Comparison of ENCODE assay signal across 9 cellular contexts in the genomic region with DNA sequence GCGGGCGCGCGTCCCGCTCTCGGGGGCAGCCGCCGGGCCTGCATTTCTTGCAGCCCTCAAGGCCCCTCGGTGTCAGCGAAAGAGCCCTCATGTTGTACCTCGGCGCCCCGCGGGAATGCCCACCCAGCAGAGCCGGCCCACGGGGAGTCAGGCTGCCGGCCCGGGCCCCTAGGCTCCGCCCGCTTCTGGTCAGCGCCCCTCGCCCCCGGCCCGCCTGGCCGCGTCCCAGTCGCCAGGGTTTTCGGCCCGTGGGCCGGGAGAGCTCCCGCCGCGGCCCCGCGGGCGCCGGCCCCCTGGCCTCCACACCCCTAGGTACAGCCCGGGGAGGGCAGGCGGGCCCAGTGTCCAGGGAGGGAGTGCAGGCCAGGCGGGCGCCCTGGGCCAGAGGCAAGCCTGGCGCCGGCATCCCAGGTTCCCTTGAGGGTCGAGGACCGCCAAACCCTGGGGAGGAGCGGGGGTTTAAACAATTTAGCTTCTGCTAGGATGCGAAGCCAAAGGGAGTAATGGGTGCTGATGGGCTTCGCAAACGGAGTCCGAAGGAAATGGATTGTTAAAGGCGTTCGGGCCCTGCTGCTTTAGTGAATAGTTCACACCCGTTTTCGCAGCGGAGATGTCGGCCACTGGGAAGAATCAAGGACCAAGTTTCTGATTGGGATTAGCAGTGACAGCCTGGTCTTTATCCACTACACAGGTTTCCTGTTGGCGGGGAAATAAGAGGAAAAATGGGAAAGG. TPM values are rescaled to one million over a fixed set of nuclear protein-coding genes. Genes with fewer than 3 reads are reported as not detected.
DNase-seq lines count a peak whose midpoint lies in the region; ATAC-seq and TF ChIP-seq lines count a peak whose summit lies in the region.
"Had no signal": no experiment of that assay in that cellular context is flagged by ENCODE, and none has a peak within 500 bp of the region (broad histone marks: within the 10 kb centered on the region; RNA-seq: fewer than 3 reads in every experiment).

No MANE protein-coding gene starts in this region.

- intact Hi-C loops in CD4-positive, alpha-beta memory T cell (cut with micrococcal nuclease): loop anchor here (10.0 kb wide), 1 partner anchor 290 kb away; a partner anchor contains a TSS
- intact Hi-C loops in esophagus squamous epithelium (cut with DNase I): no loop called here

- H2BK15ac ChIP-seq in neuronal stem cell (ENCODE audit: low read length): peak overlapping the region; percentile 37

- peak overlapping the region; percentile 55 to 92 (median 76) for H3K27ac Mint-ChIP-seq in CD4-positive, alpha-beta memory T cell

- H3K4me1 ChIP-seq in CD4-positive, alpha-beta memory T cell (ENCODE audit: insufficient read depth, low read length): peaks cover 31% of the 10 kb centered on the region
- H3K4me1 ChIP-seq in esophagus squamous epithelium (peaks cover 0 to 18% (median 11%) of the 10 kb centered on the region in 3 donors), neuronal stem cell (ENCODE audit: control insufficient read depth in 2 of 2, insufficient read depth in 1 of 2, low read depth in 1 of 2, low read length in 2 of 2) (peaks cover 2 to 16% of the 10 kb centered on the region in 2 donors)

- peak overlapping the region; percentile 72 to 94 (median 83) for H3K4me3 Mint-ChIP-seq in CD4-positive, alpha-beta memory T cell

- WGBS in esophagus squamous epithelium, 2 donors: 42 to 53% methylated on average over 8 to 15 of the region's 57 CpGs
- no CpG with 5 or more reads among the region's 57 CpGs for WGBS in neuronal stem cell (ENCODE audit: extremely low coverage in 2 of 2, insufficient read length in 2 of 2, insufficient replicate concordance in 1 of 2), 2 donors

- no peak overlapping the region for H4K91ac ChIP-seq in neuronal stem cell (ENCODE audit: low read depth, low read length, poor library complexity)

- ATAC-seq in GM19467 (IDR thresholded peaks at IDR 0.05; ENCODE audit: unreplicated experiment) (no peak), GM19455 (IDR thresholded peaks at IDR 0.05; ENCODE audit: unreplicated experiment) (no peak), HG02973 (IDR thresholded peaks at IDR 0.05; ENCODE audit: unreplicated experiment) (no peak)

- no peaks in the 10 kb centered on the region for H3K9me3 ChIP-seq in CD4-positive, alpha-beta memory T cell (ENCODE audit: control insufficient read depth in 1 of 2, low read length in 2 of 2)
- H3K9me3 ChIP-seq in esophagus squamous epithelium (no peaks in the 10 kb centered on the region), neuronal stem cell (replicated peaks in 1 of 2; ENCODE audit: control insufficient read depth in 2 of 2, insufficient read depth in 1 of 2, low read depth in 1 of 2, low read length in 2 of 2) (peaks cover 12 to 13% of the 10 kb centered on the region in 2 donors)

- no peaks in the 10 kb centered on the region for H3K27me3 Mint-ChIP-seq in CD4-positive, alpha-beta memory T cell

- peak overlapping the region in 1 of 2 donors; percentile 78 for H3K4me3 ChIP-seq in CD4-positive, alpha-beta memory T cell (ENCODE audit: low read length in 2 of 2)
- H3K4me3 ChIP-seq in esophagus squamous epithelium (peak overlapping the region; percentile 22 to 68 (median 42)), neuronal stem cell (ENCODE audit: low read length in 2 of 2) (peak overlapping the region; percentile 55 to 79)

- H2BK12ac ChIP-seq in neuronal stem cell (ENCODE audit: low read length): no peak overlapping the region

- CTCF ChIA-PET in CD4-positive, alpha-beta memory T cell (lab: Charles Lee; ENCODE audit: partially characterized antibody): interaction anchor here (0.8 to 13.8 kb wide), 8 partner anchors 11 to 111 kb away, joined by 3 to 179 read pairs (median 13); no protein-coding TSS in a partner anchor

- peak overlapping the region; percentile 84 for H3K4me2 ChIP-seq in neuronal stem cell (ENCODE audit: insufficient read depth, low read length, poor library complexity, severe bottlenecking)

- H3K36me3 ChIP-seq in CD4-positive, alpha-beta memory T cell (ENCODE audit: insufficient read depth, low read length): no peaks in the 10 kb centered on the region
- H3K36me3 ChIP-seq in esophagus squamous epithelium (no peaks in the 10 kb centered on the region), neuronal stem cell (replicated peaks in 1 of 2; ENCODE audit: control insufficient read depth in 2 of 2, insufficient read depth in 2 of 2, low read length in 2 of 2) (no peaks in the 10 kb centered on the region)

- H3K14ac ChIP-seq in neuronal stem cell (ENCODE audit: low read length): peak overlapping the region; percentile 8

- H3K23ac ChIP-seq in neuronal stem cell (ENCODE audit: low read depth, low read length, poor library complexity): peak overlapping the region; percentile 73

- H2BK5ac ChIP-seq in neuronal stem cell (ENCODE audit: low read length): no peak overlapping the region

- H3K36me3 Mint-ChIP-seq in CD4-positive, alpha-beta memory T cell: peaks cover 30 to 38% of the 10 kb centered on the region in 2 donors

- POLR2A ChIA-PET in CD4-positive, alpha-beta memory T cell (lab: Charles Lee; ENCODE audit: partially characterized antibody): interaction anchor here (0.8 to 17.9 kb wide), 18 partner anchors 9 to 464 kb away, joined by 3 to 993 read pairs (median 6); a partner anchor contains a TSS

- H2AFZ ChIP-seq in neuronal stem cell (ENCODE audit: low read length): peak overlapping the region; percentile 98

- peak overlapping the region; percentile 18 for H2BK120ac ChIP-seq in neuronal stem cell (ENCODE audit: low read depth, low read length)

- no peak overlapping the region for H3K4ac ChIP-seq in neuronal stem cell (ENCODE audit: low read length)

- peak overlapping the region; percentile 70 for H3K9ac ChIP-seq in neuronal stem cell (ENCODE audit: low read depth, low read length, poor library complexity)

- DNase-seq in CD4-positive, alpha-beta memory T cell: peak in 1 of 5 donors; percentile 8
- DNase-seq in NCI-H2227 (lab: John Stamatoyannopoulos, UW; ENCODE audit: unreplicated experiment) (peak; percentile 34), esophagus squamous epithelium (lab: John Stamatoyannopoulos, UW) (no peak), neuronal stem cell (ENCODE audit: low spot score) (peak; percentile 11)
- DNase-seq in stimulated activated CD4-positive, alpha-beta T cell treated with anti-CD3 and anti-CD28 coated beads, Interleukin-1b, Interleukin-23, amount 100 ng/mL, for 48 hours: no peak

- H3K79me1 ChIP-seq in neuronal stem cell (ENCODE audit: low read depth, low read length): no peaks in the 10 kb centered on the region

- no peaks in the 10 kb centered on the region for H3K27me3 ChIP-seq in CD4-positive, alpha-beta memory T cell (ENCODE audit: insufficient read depth, low read length)
- H3K27me3 ChIP-seq in esophagus squamous epithelium (peaks cover 13 to 87% (median 16%) of the 10 kb centered on the region in 4 donors), neuronal stem cell (ENCODE audit: control insufficient read depth in 3 of 3, insufficient read depth in 3 of 3, low read depth in 1 of 3, low read length in 3 of 3) (peaks cover 9 to 39% (median 13%) of the 10 kb centered on the region in 3 experiments)

- H2AK5ac ChIP-seq in neuronal stem cell (ENCODE audit: low read depth, low read length): no peak overlapping the region

- H3K9me3 Mint-ChIP-seq in CD4-positive, alpha-beta memory T cell: peaks cover 0 to 9% (median 3%) of the 10 kb centered on the region in 8 donors

- no peak for TF ChIP-seq POLR2A in esophagus squamous epithelium (IDR thresholded peaks at IDR 0.05)

- H3K18ac ChIP-seq in neuronal stem cell (ENCODE audit: low read length): peak overlapping the region; percentile 98

- no peak for TF ChIP-seq CTCF in esophagus squamous epithelium (IDR thresholded peaks at IDR 0.05)

- no peak overlapping the region for H4K8ac ChIP-seq in neuronal stem cell (ENCODE audit: low read depth, low read length)

- peak overlapping the region; percentile 91 for H3K27ac ChIP-seq in CD4-positive, alpha-beta memory T cell (ENCODE audit: low read depth, low read length)
- H3K27ac ChIP-seq in esophagus squamous epithelium (peak overlapping the region in 3 of 4 donors; percentile 13 to 70 (median 68)), neuronal stem cell (replicated peaks; ENCODE audit: low read length) (no peak overlapping the region)

- H3K4me1 Mint-ChIP-seq in CD4-positive, alpha-beta memory T cell: peaks cover 32 to 73% (median 36%) of the 10 kb centered on the region in 4 donors

RNA-seq across cellular contexts. Expression of a gene that starts 0.5 kb away (rescaled TPM):
- 100 to 1,000 TPM; 124 TPM for total RNA-seq in CD4-positive, alpha-beta memory T cell
- 10 to 100 TPM; 88.7 to 96.3 TPM for polyA plus RNA-seq in CD4-positive, alpha-beta memory T cell
- total RNA-seq in esophagus squamous epithelium: 1 to 10 TPM in 3 of 4 donors, under 1 TPM in 1; 0.34 to 3.2 (median 1.2) TPM
- 0.31 TPM for polyA plus RNA-seq in neuronal stem cell (2013, experiment 1 of 2)
- polyA plus RNA-seq in neuronal stem cell (2013, experiment 2 of 2): 0.33 TPM
- total RNA-seq: NCI-H460 had no signal

Comparison
In these comparisons a context has a peak if more than half of its experiments do, and no peak if none do; other contexts are left out.
1. DNase-seq: peak in NCI-H2227 (single experiment) and neuronal stem cell (single experiment); none in esophagus squamous epithelium (single experiment) and stimulated activated CD4-positive, alpha-beta T cell treated with anti-CD3 and anti-CD28 coated beads, Interleukin-1b, Interleukin-23, amount 100 ng/mL, for 48 hours (single experiment).
2. RNA of a gene that starts 0.5 kb away (total RNA-seq): 124 TPM in CD4-positive, alpha-beta memory T cell; 0.34 to 3.2 TPM in esophagus squamous epithelium; every median in the first group is over 10 times any median in the second.